ENCODE assay signal across 8 cellular contexts in genomic region chr9:86202338-86202882, GRCh38. TPM values are rescaled to one million over a fixed set of nuclear protein-coding genes. Genes with fewer than 3 reads are reported as not detected.
A peak's percentile ranks its signal among the peaks of the same experiment; 100 is the strongest.
DNase-seq lines count a peak whose midpoint lies in the region; ATAC-seq and TF ChIP-seq lines count a peak whose summit lies in the region.

No MANE protein-coding gene starts in this region.

- H3K27ac ChIP-seq in A673 (ENCODE audit: low read depth, low read length, poor library complexity, severe bottlenecking): no peak overlapping the region

- ATAC-seq in HG02798 (IDR thresholded peaks at IDR 0.05; ENCODE audit: poor library complexity, unreplicated experiment): peak; percentile 80
- no peak for ATAC-seq in GM19395 (IDR thresholded peaks at IDR 0.05; ENCODE audit: unreplicated experiment)

- POLR2A ChIA-PET in A673 (lab: Charles Lee; ENCODE audit: low non-redundant PET): no interaction called here

- BruUV-seq in A673 (replicated peaks; lab: Mats Ljungman, UMichigan): no TSS peak

- no peaks in the 10 kb centered on the region for H3K36me3 Mint-ChIP-seq in progenitor cell of endocrine pancreas (ENCODE audit: insufficient read depth)

- no peaks in the 10 kb centered on the region for H3K9me3 ChIP-seq in A673 (ENCODE audit: low read depth, low read length, poor library complexity, severe bottlenecking)

- no peaks in the 10 kb centered on the region for H3K4me1 ChIP-seq in A673 (ENCODE audit: insufficient read depth, low read length, poor library complexity, severe bottlenecking)

- H3K4me1 Mint-ChIP-seq in progenitor cell of endocrine pancreas (ENCODE audit: low read depth): peaks cover 2% of the 10 kb centered on the region

- no peak overlapping the region for H3K27ac Mint-ChIP-seq in progenitor cell of endocrine pancreas

- no peak overlapping the region for H3K4me3 ChIP-seq in A673 (ENCODE audit: low read depth, low read length, poor library complexity, severe bottlenecking)

- no peaks in the 10 kb centered on the region for H3K36me3 ChIP-seq in A673 (ENCODE audit: insufficient read depth, low read length, poor library complexity, severe bottlenecking)

- peaks cover 14% of the 10 kb centered on the region for H3K27me3 Mint-ChIP-seq in progenitor cell of endocrine pancreas

- H3K4me3 Mint-ChIP-seq in progenitor cell of endocrine pancreas (ENCODE audit: low read depth): no peak overlapping the region

- peak; percentile 61 for DNase-seq in A673 (ENCODE audit: low spot score)
- peak; percentile 6 for DNase-seq in GM04504 (ENCODE audit: low read depth)
- peak; percentile 2 for DNase-seq in NCI-H2171 (lab: John Stamatoyannopoulos, UW)
- DNase-seq in activated T-cell treated with anti-CD3 and anti-CD28 coated beads for 4 hours: peak; percentile 3
- DNase-seq in foreskin melanocyte: peak; percentile 21
- DNase-seq in progenitor cell of endocrine pancreas (ENCODE audit: low spot score, unreplicated experiment): no peak

- CTCF ChIA-PET in A673 (lab: Charles Lee): interaction anchor here (0.7 to 1.2 kb wide), 6 partner anchors 36 to 377 kb away, joined by 3 to 5 read pairs (median 3); no protein-coding TSS in a partner anchor

- TF ChIP-seq CTCF in A673 (conservative IDR thresholded peaks at IDR 0.05; ENCODE audit: low read depth, low read length): peak; percentile 86
- TF ChIP-seq CTCF in progenitor cell of endocrine pancreas (IDR thresholded peaks at IDR 0.05; ENCODE audit: unreplicated experiment): peak; percentile 89

- intact Hi-C loops in A673 (cut with micrococcal nuclease; ENCODE audit: unreplicated experiment): no loop called here

- H3K27me3 ChIP-seq in A673 (replicated peaks; ENCODE audit: insufficient read depth, low read depth, low read length, poor library complexity): no peaks in the 10 kb centered on the region

- no peaks in the 10 kb centered on the region for H3K9me3 Mint-ChIP-seq in progenitor cell of endocrine pancreas (ENCODE audit: low read depth)

RNA-seq across cellular contexts. Expression of gene C9orf153, which starts 57.0 kb away (rescaled TPM):
- total RNA-seq in A673 (2021) (0.35 and 0.56 TPM in 2 replicates), progenitor cell of endocrine pancreas (0.69 TPM in 1 of 2 replicates, not detected in the other)
